ENCODE assay signal across 1 cellular context in genomic region chr11:69992943-69993694, GRCh38.
TF ChIP-seq lines count a peak whose summit lies in the region.

No MANE protein-coding gene starts in this region.

TF ChIP-seq in HepG2, 621 proteins besides CTCF, POLR2A, EP300 and RAD21 (continued from another document):
- TF ChIP-seq, protein P1, sequence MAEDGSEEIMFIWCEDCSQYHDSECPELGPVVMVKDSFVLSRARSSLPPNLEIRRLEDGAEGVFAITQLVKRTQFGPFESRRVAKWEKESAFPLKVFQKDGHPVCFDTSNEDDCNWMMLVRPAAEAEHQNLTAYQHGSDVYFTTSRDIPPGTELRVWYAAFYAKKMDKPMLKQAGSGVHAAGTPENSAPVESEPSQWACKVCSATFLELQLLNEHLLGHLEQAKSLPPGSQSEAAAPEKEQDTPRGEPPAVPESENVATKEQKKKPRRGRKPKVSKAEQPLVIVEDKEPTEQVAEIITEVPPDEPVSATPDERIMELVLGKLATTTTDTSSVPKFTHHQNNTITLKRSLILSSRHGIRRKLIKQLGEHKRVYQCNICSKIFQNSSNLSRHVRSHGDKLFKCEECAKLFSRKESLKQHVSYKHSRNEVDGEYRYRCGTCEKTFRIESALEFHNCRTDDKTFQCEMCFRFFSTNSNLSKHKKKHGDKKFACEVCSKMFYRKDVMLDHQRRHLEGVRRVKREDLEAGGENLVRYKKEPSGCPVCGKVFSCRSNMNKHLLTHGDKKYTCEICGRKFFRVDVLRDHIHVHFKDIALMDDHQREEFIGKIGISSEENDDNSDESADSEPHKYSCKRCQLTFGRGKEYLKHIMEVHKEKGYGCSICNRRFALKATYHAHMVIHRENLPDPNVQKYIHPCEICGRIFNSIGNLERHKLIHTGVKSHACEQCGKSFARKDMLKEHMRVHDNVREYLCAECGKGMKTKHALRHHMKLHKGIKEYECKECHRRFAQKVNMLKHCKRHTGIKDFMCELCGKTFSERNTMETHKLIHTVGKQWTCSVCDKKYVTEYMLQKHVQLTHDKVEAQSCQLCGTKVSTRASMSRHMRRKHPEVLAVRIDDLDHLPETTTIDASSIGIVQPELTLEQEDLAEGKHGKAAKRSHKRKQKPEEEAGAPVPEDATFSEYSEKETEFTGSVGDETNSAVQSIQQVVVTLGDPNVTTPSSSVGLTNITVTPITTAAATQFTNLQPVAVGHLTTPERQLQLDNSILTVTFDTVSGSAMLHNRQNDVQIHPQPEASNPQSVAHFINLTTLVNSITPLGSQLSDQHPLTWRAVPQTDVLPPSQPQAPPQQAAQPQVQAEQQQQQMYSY (CRISPR knock-in tag; IDR thresholded peaks at IDR 0.05) = no peak
- TF ChIP-seq STAG1 (CRISPR knock-in tag; IDR thresholded peaks at IDR 0.05) = no peak
- no peak for TF ChIP-seq MAX (IDR thresholded peaks at IDR 0.05)
